ENCODE assay signal across 8 cellular contexts in the genomic region with DNA sequence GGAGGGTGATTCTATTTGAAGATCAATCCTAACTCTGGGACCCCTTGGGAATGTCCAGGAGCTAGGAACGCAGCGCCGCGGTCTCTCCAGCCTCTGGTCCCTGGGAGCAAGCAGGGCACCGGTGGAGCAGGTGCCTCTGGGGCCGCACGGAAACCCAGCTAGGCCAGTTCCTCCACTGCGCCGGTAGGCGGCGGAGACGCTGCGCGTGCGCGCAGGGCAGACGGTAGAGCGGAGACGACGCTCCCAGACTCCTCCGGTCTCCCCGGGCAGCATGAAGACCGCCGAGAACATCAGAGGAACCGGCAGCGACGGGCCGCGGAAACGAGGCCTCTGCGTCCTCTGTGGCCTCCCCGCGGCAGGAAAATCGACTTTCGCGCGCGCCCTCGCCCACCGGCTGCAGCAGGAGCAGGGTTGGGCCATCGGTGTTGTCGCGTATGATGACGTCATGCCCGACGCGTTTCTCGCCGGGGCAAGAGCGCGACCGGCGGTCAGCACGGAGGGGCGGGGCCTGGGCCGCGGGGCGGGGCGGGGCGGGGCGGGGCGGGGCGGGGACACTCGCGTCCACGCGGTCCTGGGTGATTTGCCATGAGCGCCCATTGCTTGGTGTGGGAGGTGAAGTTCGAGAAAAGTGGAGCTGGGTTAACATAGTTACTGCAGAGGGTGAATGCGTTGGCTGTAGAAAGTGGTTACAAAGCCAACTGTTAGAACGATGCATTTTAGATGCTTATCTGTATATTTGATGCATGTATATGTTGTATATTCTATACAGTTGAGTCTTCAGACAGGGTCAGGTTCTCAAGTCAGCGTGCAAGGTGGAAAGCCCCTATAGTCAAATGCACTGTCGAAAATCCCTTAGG.
DNase-seq lines count a peak whose midpoint lies in the region; ATAC-seq lines count a peak whose summit lies in the region.

Gene PSTK, plus strand, starts transcription at position 193 of the 857 bp plus-strand sequence. Its CDS starts 79 bp downstream, at position 272.

- peaks cover 17% of the 10 kb centered on the region for H3K36me3 Mint-ChIP-seq in central memory CD8-positive, alpha-beta T cell (ENCODE audit: insufficient read depth)

- H3K9me3 Mint-ChIP-seq in central memory CD8-positive, alpha-beta T cell: no peaks in the 10 kb centered on the region

- peak within 1 kb of the TSS; percentile 96 for H3K27ac Mint-ChIP-seq in central memory CD8-positive, alpha-beta T cell (ENCODE audit: low read depth)

- peak; percentile 98 for ATAC-seq in GM19035 (IDR thresholded peaks at IDR 0.05; ENCODE audit: unreplicated experiment)
- ATAC-seq in HG03342 (IDR thresholded peaks at IDR 0.05; ENCODE audit: unreplicated experiment): peak; percentile 95
- ATAC-seq in central memory CD8-positive, alpha-beta T cell (replicated peaks; ENCODE audit: extremely low read depth, poor library complexity, severe bottlenecking): peak; percentile 97

- H3K27me3 Mint-ChIP-seq in central memory CD8-positive, alpha-beta T cell: no peaks in the 10 kb centered on the region

- peaks cover 27% of the 10 kb centered on the region for H3K4me1 Mint-ChIP-seq in central memory CD8-positive, alpha-beta T cell

- peak within 1 kb of the TSS; percentile 91 for H3K4me3 Mint-ChIP-seq in central memory CD8-positive, alpha-beta T cell

- peak; percentile 73 to 75 for DNase-seq in AML-193 (lab: John Stamatoyannopoulos, UW)
- peak; percentile 84 for DNase-seq in NCI-H345 (lab: John Stamatoyannopoulos, UW)
- peak; percentile 70 for DNase-seq in activated CD4-positive, CD25-positive, alpha-beta regulatory T cell treated with anti-CD3 and anti-CD28 coated beads, Interleukin-2, amount 50 U/mL, for 16 hours (ENCODE audit: low read depth, low spot score)
- peak; percentile 82 to 85 for DNase-seq in central memory CD8-positive, alpha-beta T cell (ENCODE audit: low spot score in 2 of 2)
- peak; percentile 93 for DNase-seq in islet precursor cell
- peak; percentile 86 for DNase-seq in stimulated activated CD4-positive, alpha-beta T cell treated with anti-CD3 and anti-CD28 coated beads, Interleukin-12 subunit alpha, Interleukin-12 subunit beta, amount 100 ng/mL, for 4 hours

Comparison
In these comparisons a context has a peak if more than half of its experiments do, and no peak if none do; other contexts are left out.
1. Peak in every context shown above with its lines: DNase-seq and ATAC-seq.